Comparison of ENCODE assay signal across 9 cellular contexts in genomic region chr18:57209697-57210096, GRCh38.
DNase-seq lines count a peak whose midpoint lies in the region.
"Had no signal": no experiment of that assay in that cellular context is flagged by ENCODE, and none has a peak within 500 bp of the region (broad histone marks: within the 10 kb centered on the region; RNA-seq: fewer than 3 reads in every experiment).

No MANE protein-coding gene starts in this region.

- H3K79me2 ChIP-seq in GM23248 (ENCODE audit: insufficient read depth) = no peaks in the 10 kb centered on the region

- no peak overlapping the region for H3K27ac Mint-ChIP-seq in CD4-positive, alpha-beta memory T cell
- no peak overlapping the region for H3K27ac Mint-ChIP-seq in immature natural killer cell
- H3K27ac Mint-ChIP-seq: dendritic cell treated with granulocyte-macrophage colony-stimulating factor and Interleukin-4, amounts not matched to agents 40 ng/mL and 50 ng/mL, for 4 days had no signal

- peaks cover 8 to 18% of the 10 kb centered on the region in 2 donors for H3K27me3 Mint-ChIP-seq in CD4-positive, alpha-beta memory T cell
- H3K27me3 Mint-ChIP-seq in immature natural killer cell (ENCODE audit: low read depth in 3 of 3) = peaks cover 6 to 8% (median 7%) of the 10 kb centered on the region in 3 donors

- CTCF ChIA-PET in CD4-positive, alpha-beta memory T cell (lab: Charles Lee; ENCODE audit: partially characterized antibody) = no interaction called here

- H3K9ac ChIP-seq in GM23248 = no peak overlapping the region

- no peaks in the 10 kb centered on the region for H3K9me3 ChIP-seq in CD4-positive, alpha-beta memory T cell (ENCODE audit: control insufficient read depth in 1 of 2, low read length in 2 of 2)
- no peaks in the 10 kb centered on the region for H3K9me3 ChIP-seq in GM23248 (ENCODE audit: low read depth)

- in situ Hi-C loops in GM23248 (cut with MboI) = no loop called here

- H4K20me1 ChIP-seq in GM23248 (ENCODE audit: insufficient read depth) = no peaks in the 10 kb centered on the region

- intact Hi-C loops in CD4-positive, alpha-beta memory T cell (cut with micrococcal nuclease) = no loop called here

- H3K4me3 ChIP-seq in CD4-positive, alpha-beta memory T cell (ENCODE audit: low read length in 2 of 2) = no peak overlapping the region
- H3K4me3 ChIP-seq in GM23248 = no peak overlapping the region

- no peaks in the 10 kb centered on the region for H3K9me2 ChIP-seq in GM23248 (ENCODE audit: insufficient read depth)

- H3F3A ChIP-seq in GM23248 (ENCODE audit: insufficient read depth) = no peaks in the 10 kb centered on the region

- peaks cover 4 to 13% (median 7%) of the 10 kb centered on the region in 4 donors for H3K4me1 Mint-ChIP-seq in CD4-positive, alpha-beta memory T cell
- peaks cover 4 to 6% of the 10 kb centered on the region in 2 donors for H3K4me1 Mint-ChIP-seq in immature natural killer cell

- H3K27me3 ChIP-seq in CD4-positive, alpha-beta memory T cell (ENCODE audit: insufficient read depth, low read length) = no peaks in the 10 kb centered on the region
- no peaks in the 10 kb centered on the region for H3K27me3 ChIP-seq in GM23248 (replicated peaks; ENCODE audit: insufficient read depth)

- no peaks in the 10 kb centered on the region for H3K36me3 Mint-ChIP-seq in CD4-positive, alpha-beta memory T cell
- H3K36me3 Mint-ChIP-seq in immature natural killer cell = no peaks in the 10 kb centered on the region

- peak overlapping the region; percentile 13; the same call in 1 of the 2 replicates for H2AFZ ChIP-seq in GM23248

- POLR2A ChIA-PET in CD4-positive, alpha-beta memory T cell (lab: Charles Lee; ENCODE audit: partially characterized antibody) = no interaction called here

- DNase-seq in CD4-positive, alpha-beta memory T cell = no peak
- DNase-seq in GM23248 (no peak), RPMI8226 (peak; percentile 21), immature natural killer cell (no peak), SW480 (ENCODE audit: low spot score) (no peak), DMS114 treated with DMSO at 0.1 percent for 48 hours (lab: John Stamatoyannopoulos, UW; ENCODE audit: unreplicated experiment) (no peak)
- no peak for DNase-seq in effector CD8-positive, alpha-beta T cell (lab: John Stamatoyannopoulos, UW)
- DNase-seq in stimulated activated CD4-positive, alpha-beta T cell treated with anti-CD3 and anti-CD28 coated beads, Interleukin-12 subunit alpha, Interleukin-12 subunit beta, amount 100 ng/mL, for 4 hours = no peak

- H3K9me3 Mint-ChIP-seq in CD4-positive, alpha-beta memory T cell = peaks cover 0 to 12% (median 0%) of the 10 kb centered on the region in 8 donors
- H3K9me3 Mint-ChIP-seq in immature natural killer cell = peaks cover 0 to 1% (median 0%) of the 10 kb centered on the region in 6 donors
- H3K9me3 Mint-ChIP-seq: dendritic cell treated with granulocyte-macrophage colony-stimulating factor and Interleukin-4, amounts not matched to agents 40 ng/mL and 50 ng/mL, for 4 days had no signal

- H3K4me3 Mint-ChIP-seq in CD4-positive, alpha-beta memory T cell = peak overlapping the region in 6 of 8 donors; percentile 49 to 64 (median 60)
- peak overlapping the region; percentile 6 to 69 (median 33) for H3K4me3 Mint-ChIP-seq in immature natural killer cell
- H3K4me3 Mint-ChIP-seq: dendritic cell treated with granulocyte-macrophage colony-stimulating factor and Interleukin-4, amounts not matched to agents 40 ng/mL and 50 ng/mL, for 4 days had no signal

- no peak overlapping the region for H3K27ac ChIP-seq in CD4-positive, alpha-beta memory T cell (ENCODE audit: low read depth, low read length)
- no peak overlapping the region for H3K27ac ChIP-seq in GM23248

- no peaks in the 10 kb centered on the region for H3K4me1 ChIP-seq in CD4-positive, alpha-beta memory T cell (ENCODE audit: insufficient read depth, low read length)
- H3K4me1 ChIP-seq in GM23248 (ENCODE audit: insufficient read depth) = peaks cover 13% of the 10 kb centered on the region

- no peaks in the 10 kb centered on the region for H3K36me3 ChIP-seq in CD4-positive, alpha-beta memory T cell (ENCODE audit: insufficient read depth, low read length)
- no peaks in the 10 kb centered on the region for H3K36me3 ChIP-seq in GM23248 (ENCODE audit: low read depth)

- no peak overlapping the region for H3K4me2 ChIP-seq in GM23248 (ENCODE audit: unreplicated experiment)

- 62 to 66% methylated on average over 10 of the region's 10 CpGs for WGBS in GM23248 (ENCODE audit: low coverage in 1 of 2, low lambda C conversion rate in 2 of 2, missing lambda C conversion rate in 2 of 2), 2 experiments
